In the genomic region with DNA sequence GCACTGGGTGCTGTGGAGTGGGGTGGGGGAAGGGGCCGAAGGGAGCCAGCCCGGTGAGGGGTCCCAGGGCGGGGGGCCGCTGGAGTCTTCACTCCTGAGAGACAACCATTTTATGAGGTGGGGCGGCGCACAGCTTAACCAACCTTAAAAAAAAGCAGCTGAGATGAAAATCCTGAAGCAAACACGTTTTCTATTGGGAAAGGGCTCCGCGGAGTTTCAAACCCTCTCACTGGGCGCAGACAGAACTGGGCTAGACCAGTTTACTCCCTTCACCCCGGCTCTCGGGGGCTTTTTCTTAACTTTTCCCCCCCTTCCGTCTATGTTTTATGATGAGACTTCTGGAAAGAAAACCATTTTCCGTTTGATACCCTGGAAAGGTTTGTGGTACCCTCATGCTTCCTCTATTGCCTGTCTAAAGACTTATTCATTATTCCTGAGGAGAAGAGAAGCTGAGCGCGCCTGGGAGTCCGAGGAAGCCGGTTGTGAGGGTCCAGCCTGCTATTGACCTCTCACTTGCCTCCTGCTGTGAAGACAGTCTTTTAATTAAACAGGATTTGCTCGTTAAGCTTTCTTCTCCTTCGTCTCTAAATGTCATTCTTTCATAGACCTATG, we compare ENCODE assay signal across 8 cellular contexts. TPM values are rescaled to one million over a fixed set of nuclear protein-coding genes. Genes with fewer than 3 reads are reported as not detected.
A peak's percentile ranks its signal among the peaks of the same experiment; 100 is the strongest.
DNase-seq lines count a peak whose midpoint lies in the region; ATAC-seq and TF ChIP-seq lines count a peak whose summit lies in the region.

No MANE protein-coding gene starts in this region.

- H3K9me3 ChIP-seq in mucosa of descending colon: no peaks in the 10 kb centered on the region

- ATAC-seq in mucosa of descending colon (no peak), HG03095 (IDR thresholded peaks at IDR 0.05; ENCODE audit: unreplicated experiment) (no peak), GM18511 (IDR thresholded peaks at IDR 0.05; ENCODE audit: unreplicated experiment) (no peak)

- no peaks in the 10 kb centered on the region for H3K36me3 ChIP-seq in mucosa of descending colon (ENCODE audit: low read depth)

- peaks cover 18% of the 10 kb centered on the region for H3K4me1 ChIP-seq in mucosa of descending colon (ENCODE audit: low read depth)

- H3K4me3 ChIP-seq in dorsolateral prefrontal cortex (peak overlapping the region; percentile 51 to 94 (median 82)), mucosa of descending colon (peak overlapping the region; percentile 84)

- peak; percentile 30 for DNase-seq in NCI-H2029 treated with DMSO at 0.1 percent for 48 hours (lab: John Stamatoyannopoulos, UW)
- no peak for DNase-seq in NCI-H2029 (lab: John Stamatoyannopoulos, UW)
- DNase-seq in NCI-H748 (lab: John Stamatoyannopoulos, UW; ENCODE audit: unreplicated experiment): peak; percentile 85
- DNase-seq in dorsolateral prefrontal cortex: peak in 2 of 10 donors; percentile 19 to 40
- peak in 1 of 3 donors; percentile 39 for DNase-seq in mucosa of descending colon
- no peak for DNase-seq in activated T-cell treated with anti-CD3 and anti-CD28 coated beads for 4 hours

- TF ChIP-seq CTCF in dorsolateral prefrontal cortex (IDR thresholded peaks at IDR 0.05 in 54 of 56, conservative IDR thresholded peaks at IDR 0.05 in 2 of 56; ENCODE audit: low read depth in 1 of 56, partially characterized antibody in 56 of 56) (peak in 17 of 56 donors; percentile 0 to 40 (median 10)), mucosa of descending colon (IDR thresholded peaks at IDR 0.05) (no peak)

- no peaks in the 10 kb centered on the region for H3K27me3 ChIP-seq in dorsolateral prefrontal cortex

- intact Hi-C loops in dorsolateral prefrontal cortex (cut with DNase I) (loop anchor here (1.0 to 10.0 kb wide), 7 partner anchors 62 to 308 kb away; a partner anchor contains a TSS), mucosa of descending colon (cut with DNase I, micrococcal nuclease) (loop anchor here (2.0 to 5.0 kb wide), 2 partner anchors 122 to 128 kb away; no protein-coding TSS in a partner anchor)

- H3K27ac ChIP-seq in dorsolateral prefrontal cortex: peak overlapping the region; percentile 80 to 98 (median 94)

RNA-seq across cellular contexts. Expression of a gene that starts 0.5 kb away (rescaled TPM):
- total RNA-seq in dorsolateral prefrontal cortex (10 to 100 TPM; 36.2 to 84.3 (median 50.8) TPM), mucosa of descending colon (10 to 100 TPM; 32.1 to 47.8 (median 40.8) TPM)

RNA-seq across cellular contexts. Expression of a gene that starts 10.9 kb away (rescaled TPM):
- 1 to 10 TPM in 118 of 120 experiments, under 1 TPM in 2; 0.87 to 9.0 (median 3.5) TPM for total RNA-seq in dorsolateral prefrontal cortex
- total RNA-seq in mucosa of descending colon: 1 to 10 TPM; 1.0 to 4.1 (median 2.4) TPM

Comparison
In these comparisons a context has a peak if more than half of its experiments do, and no peak if none do; other contexts are left out.
1. DNase-seq: peak in NCI-H2029 treated with DMSO at 0.1 percent for 48 hours (single experiment) and NCI-H748 (single experiment); none in NCI-H2029 (single experiment) and activated T-cell treated with anti-CD3 and anti-CD28 coated beads for 4 hours (single experiment).